Comparison of ENCODE assay signal across 8 cellular contexts in the genomic region with DNA sequence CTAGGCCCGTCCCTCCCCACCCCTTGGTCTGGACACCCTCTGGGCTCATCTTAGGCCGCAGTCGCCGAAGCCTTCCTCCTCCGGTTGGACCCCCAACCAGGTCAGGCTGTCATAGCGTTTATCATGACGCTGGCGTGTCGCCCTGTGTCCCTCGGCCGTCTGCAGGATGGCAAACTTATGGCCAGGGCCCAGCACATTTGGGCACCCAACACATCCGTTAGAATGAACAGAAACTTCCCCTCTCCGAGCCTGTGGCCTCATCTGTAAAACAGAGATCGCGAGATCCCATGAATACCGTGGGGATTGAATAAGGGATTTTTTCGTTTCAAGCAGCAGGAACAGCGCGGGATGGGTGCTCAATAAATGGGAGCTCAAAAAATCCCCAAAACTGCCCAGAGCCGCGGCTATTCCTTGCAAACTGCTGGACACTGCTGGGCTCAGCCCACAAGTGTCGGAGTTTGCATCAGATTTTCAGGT. TPM values are rescaled to one million over a fixed set of nuclear protein-coding genes. Genes with fewer than 3 reads are reported as not detected.
DNase-seq lines count a peak whose midpoint lies in the region; ATAC-seq and TF ChIP-seq lines count a peak whose summit lies in the region.

No MANE protein-coding gene starts in this region.

- peak overlapping the region; percentile 92 for H3K4me3 ChIP-seq in HAP-1
- H3K4me3 ChIP-seq in right atrium auricular region, result peak overlapping the region; percentile 85 to 91
- H3K4me3 ChIP-seq in gastrocnemius medialis, result peak overlapping the region; percentile 95 to 99 (median 98)

- no peaks in the 10 kb centered on the region for H3K9me3 Mint-ChIP-seq in activated naive CD8-positive, alpha-beta T cell (ENCODE audit: low read depth)

- no peaks in the 10 kb centered on the region for H3K4me1 ChIP-seq in HAP-1
- H3K4me1 ChIP-seq in right atrium auricular region, result peaks cover 0 to 39% of the 10 kb centered on the region in 2 donors
- H3K4me1 ChIP-seq in gastrocnemius medialis, result peaks cover 15 to 26% of the 10 kb centered on the region in 2 donors

- peak; percentile 27 for DNase-seq in stimulated activated CD4-positive, alpha-beta T cell treated with anti-CD3 and anti-CD28 coated beads, Interleukin-1b, Interleukin-23, amount 100 ng/mL, for 48 hours
- DNase-seq in stimulated activated CD4-positive, alpha-beta T cell treated with anti-CD3 and anti-CD28 coated beads, Interleukin-4, amount 100 ng/mL, for 4 hours, result no peak
- no peak for DNase-seq in HAP-1 (ENCODE audit: low spot score in 2 of 2)
- peak; percentile 75 for DNase-seq in M059J (ENCODE audit: low read depth)
- DNase-seq in right atrium auricular region (ENCODE audit: low spot score), result no peak
- peak in 1 of 2 donors; percentile 45 for DNase-seq in gastrocnemius medialis
- no peak for DNase-seq in NCI-H1105 (lab: John Stamatoyannopoulos, UW)

- ATAC-seq in gastrocnemius medialis, result peak; percentile 48 to 60

- H3K27ac Mint-ChIP-seq in activated naive CD8-positive, alpha-beta T cell, result peak overlapping the region; percentile 98

- H3K4me3 Mint-ChIP-seq in activated naive CD8-positive, alpha-beta T cell, result peak overlapping the region; percentile 96

- in situ Hi-C loops in HAP-1 (cut with MboI; ENCODE audit: low sequenced_read_pairs), result loop anchor here (25.0 kb wide), 1 partner anchor 163 kb away; no protein-coding TSS in a partner anchor
- in situ Hi-C loops in gastrocnemius medialis (cut with MboI; ENCODE audit: low sequenced_read_pairs in 4 of 4), result loop anchor here in 2 of 4 donors (25.0 kb wide), 1 partner anchor 138 kb away; no protein-coding TSS in a partner anchor

- intact Hi-C loops in gastrocnemius medialis (cut with DNase I; ENCODE audit: low total_unique reads), result loop anchor here (1.0 to 5.0 kb wide), 3 partner anchors 30 to 134 kb away; a partner anchor contains a TSS

- no peaks in the 10 kb centered on the region for H3K9me3 ChIP-seq in HAP-1
- H3K9me3 ChIP-seq in right atrium auricular region, result no peaks in the 10 kb centered on the region
- H3K9me3 ChIP-seq in gastrocnemius medialis, result no peaks in the 10 kb centered on the region

- peak overlapping the region; percentile 91 to 96 for H3K27ac ChIP-seq in right atrium auricular region
- peak overlapping the region; percentile 91 to 98 (median 92) for H3K27ac ChIP-seq in gastrocnemius medialis

- H3K36me3 ChIP-seq in HAP-1 (replicated peaks) (no peaks in the 10 kb centered on the region; the same call in 1 of the 2 replicates), right atrium auricular region (no peaks in the 10 kb centered on the region), gastrocnemius medialis (peaks cover 0 to 1% of the 10 kb centered on the region in 2 donors)

- TF ChIP-seq POLR2A in gastrocnemius medialis (IDR thresholded peaks at IDR 0.05), result no peak

- TF ChIP-seq CTCF in right atrium auricular region (IDR thresholded peaks at IDR 0.05), result no peak
- no peak for TF ChIP-seq CTCF in gastrocnemius medialis (IDR thresholded peaks at IDR 0.05 in 4 of 5, conservative IDR thresholded peaks at IDR 0.05 in 1 of 5)

- peaks cover 2% of the 10 kb centered on the region for H3K36me3 Mint-ChIP-seq in activated naive CD8-positive, alpha-beta T cell

- peaks cover 44% of the 10 kb centered on the region for H3K4me1 Mint-ChIP-seq in activated naive CD8-positive, alpha-beta T cell (ENCODE audit: low read depth)

- H3K27me3 ChIP-seq in HAP-1 (ENCODE audit: low read depth) (no peaks in the 10 kb centered on the region), right atrium auricular region (no peaks in the 10 kb centered on the region), gastrocnemius medialis (no peaks in the 10 kb centered on the region)

- H3K27me3 Mint-ChIP-seq in activated naive CD8-positive, alpha-beta T cell, result no peaks in the 10 kb centered on the region

RNA-seq across cellular contexts. Expression of a gene that starts 0.6 kb away (rescaled TPM):
- 15.4 and 22.7 TPM in 2 replicates for total RNA-seq in M059J (2014; rRNA removed; shearing (Covaris generic))
- 1 to 10 TPM; 7.5 to 9.2 TPM for total RNA-seq in right atrium auricular region
- total RNA-seq in gastrocnemius medialis, result 10 to 100 TPM; 10.2 to 18.1 (median 14.6) TPM

Comparison
In these comparisons a context has a peak if more than half of its experiments do, and no peak if none do; other contexts are left out.
1. DNase-seq: peak in stimulated activated CD4-positive, alpha-beta T cell treated with anti-CD3 and anti-CD28 coated beads, Interleukin-1b, Interleukin-23, amount 100 ng/mL, for 48 hours (single experiment) and M059J (single experiment); none in stimulated activated CD4-positive, alpha-beta T cell treated with anti-CD3 and anti-CD28 coated beads, Interleukin-4, amount 100 ng/mL, for 4 hours (0 of 2), HAP-1 (0 of 2), right atrium auricular region (single experiment) and NCI-H1105 (single experiment).
2. Peak in every context shown above with its lines, with median percentiles within 50 percentile points of each other: H3K4me3 ChIP-seq.